Comparison of ENCODE assay signal across 15 cellular contexts in genomic region chr4:38819569-38819968, GRCh38. TPM values are rescaled to one million over a fixed set of nuclear protein-coding genes. Genes with fewer than 3 reads are reported as not detected.
DNase-seq lines count a peak whose midpoint lies in the region; ATAC-seq and TF ChIP-seq lines count a peak whose summit lies in the region.
"Had no signal": no experiment of that assay in that cellular context is flagged by ENCODE, and none has a peak within 500 bp of the region (broad histone marks: within the 10 kb centered on the region; RNA-seq: fewer than 3 reads in every experiment).

No MANE protein-coding gene starts in this region.

- H3K4me2 ChIP-seq in H9 (ENCODE audit: insufficient read depth, insufficient read length, low read length), result no peak overlapping the region

- no CpG with 5 or more reads among the region's 3 CpGs for WGBS in H9 (ENCODE audit: extremely low coverage, insufficient read length, low lambda C conversion rate)

- H3K4me1 Mint-ChIP-seq in natural killer cell treated with Interleukin-12 subunit alpha and Interleukin-12 subunit beta and Interleukin-15 and Interleukin-18, amount 100 ng/mL, for 72 hours (ENCODE audit: low read depth in 2 of 2), result peaks cover 20 to 28% of the 10 kb centered on the region in 2 donors
- H3K4me1 Mint-ChIP-seq in natural killer cell, result peaks cover 8 to 12% of the 10 kb centered on the region in 2 donors
- no peaks in the 10 kb centered on the region for H3K4me1 Mint-ChIP-seq in H9

- H3K9me3 ChIP-seq in H9 (ENCODE audit: control insufficient read depth, low read depth, low read length), result peaks cover 7% of the 10 kb centered on the region

- peak overlapping the region; percentile 72 for H3K4me3 Mint-ChIP-seq in natural killer cell treated with Interleukin-12 subunit alpha and Interleukin-12 subunit beta and Interleukin-15 and Interleukin-18, amount 100 ng/mL, for 72 hours
- H3K4me3 Mint-ChIP-seq in natural killer cell (no peak overlapping the region), H9 (no peak overlapping the region)

- no peaks in the 10 kb centered on the region for H3K79me2 ChIP-seq in H9 (ENCODE audit: insufficient read depth, low read length)

- H3K27ac ChIP-seq in H9 (ENCODE audit: insufficient read length, low read depth, low read length), result no peak overlapping the region

- peaks cover 3% of the 10 kb centered on the region for H3K9me3 Mint-ChIP-seq in natural killer cell treated with Interleukin-12 subunit alpha and Interleukin-12 subunit beta and Interleukin-15 and Interleukin-18, amount 100 ng/mL, for 72 hours
- H3K9me3 Mint-ChIP-seq in natural killer cell (peaks cover 0 to 2% of the 10 kb centered on the region in 2 donors), H9 (peaks cover 11 to 15% of the 10 kb centered on the region in 2 experiments; a peak in 4 of 5 replicates)

- H3K27me3 Mint-ChIP-seq in natural killer cell treated with Interleukin-12 subunit alpha and Interleukin-12 subunit beta and Interleukin-15 and Interleukin-18, amount 100 ng/mL, for 72 hours, result no peaks in the 10 kb centered on the region
- H3K27me3 Mint-ChIP-seq in natural killer cell (ENCODE audit: low read depth in 2 of 2) (peaks cover 2 to 8% of the 10 kb centered on the region in 2 donors), H9 (ENCODE audit: low read depth) (peaks cover 8% of the 10 kb centered on the region)

- no peak overlapping the region for H2AK5ac ChIP-seq in H9 (ENCODE audit: insufficient read length, low read length)

- ATAC-seq in natural killer cell treated with Interleukin-12 subunit alpha and Interleukin-12 subunit beta and Interleukin-15 and Interleukin-18, amount 100 ng/mL, for 72 hours, result peak; percentile 58 to 76
- ATAC-seq in natural killer cell, result no peak
- ATAC-seq in omental fat pad (ENCODE audit: low FRiP score), result no peak

- no peak overlapping the region for H2AFZ ChIP-seq in H9 (ENCODE audit: low read length)

- no peak overlapping the region for H3K14ac ChIP-seq in H9 (ENCODE audit: insufficient read depth, low read length)

- no peaks in the 10 kb centered on the region for H3K23me2 ChIP-seq in H9 (ENCODE audit: insufficient read length, low read depth, low read length, poor library complexity, severe bottlenecking)

- DNase-seq in natural killer cell treated with Interleukin-12 subunit alpha and Interleukin-12 subunit beta and Interleukin-15 and Interleukin-18, amount 100 ng/mL, for 72 hours (ENCODE audit: low spot score), result no peak
- no peak for DNase-seq in natural killer cell
- peak; percentile 75 for DNase-seq in NCI-H226
- peak; percentile 43 for DNase-seq in dedifferentiated amniotic fluid mesenchymal stem cell (ENCODE audit: extremely low spot score)
- DNase-seq in NCI-H2107 treated with DMSO at 0.1 percent for 48 hours (lab: John Stamatoyannopoulos, UW; ENCODE audit: unreplicated experiment), result no peak
- DNase-seq in NCI-H1417 (lab: John Stamatoyannopoulos, UW), result no peak
- DNase-seq in omental fat pad (ENCODE audit: low spot score), result no peak
- DNase-seq in H9, result no peak
- DNase-seq: GOT3; NCI-H1694; NCI-H774; SHP77 treated with DMSO at 0.1 percent for 48 hours; stimulated activated CD4-positive, alpha-beta T cell treated with anti-CD3 and anti-CD28 coated beads, Interleukin-2, amount 100 ng/mL, for 24 hours; stimulated activated naive CD4-positive, alpha-beta T cell treated with Interleukin-2 at 50 U/mL for 16 hours had no signal

- H3K56ac ChIP-seq in H9 (ENCODE audit: insufficient read length, low read depth, low read length), result no peak overlapping the region

- no peak overlapping the region for H2BK5ac ChIP-seq in H9 (ENCODE audit: insufficient read length, low read length)

- no peaks in the 10 kb centered on the region for H4K20me1 ChIP-seq in H9 (ENCODE audit: control insufficient read depth, insufficient read depth, insufficient read length)

- H3K36me3 Mint-ChIP-seq in natural killer cell treated with Interleukin-12 subunit alpha and Interleukin-12 subunit beta and Interleukin-15 and Interleukin-18, amount 100 ng/mL, for 72 hours, result peaks cover 19% of the 10 kb centered on the region
- H3K36me3 Mint-ChIP-seq in natural killer cell (no peaks in the 10 kb centered on the region), H9 (ENCODE audit: insufficient read depth in 1 of 3, low read depth in 3 of 3) (peaks cover 2 to 8% (median 2%) of the 10 kb centered on the region in 3 experiments; a peak in 5 of 7 replicates)

- H2BK15ac ChIP-seq in H9 (ENCODE audit: low read depth, low read length), result no peak overlapping the region

- no peaks in the 10 kb centered on the region for H3K79me1 ChIP-seq in H9 (ENCODE audit: insufficient read depth, low read depth, low read length, poor library complexity, severe bottlenecking)

- H3K18ac ChIP-seq in H9 (ENCODE audit: insufficient read length, low read depth, low read length), result no peak overlapping the region

- no peak overlapping the region for H2BK12ac ChIP-seq in H9 (ENCODE audit: insufficient read length, low read depth, low read length)

- H3K4me1 ChIP-seq in H9 (ENCODE audit: insufficient read depth, low read length), result no peaks in the 10 kb centered on the region

- H4K8ac ChIP-seq in H9 (replicated peaks; ENCODE audit: insufficient read length, low read depth, low read length), result no peak overlapping the region

- H3K27ac Mint-ChIP-seq in natural killer cell treated with Interleukin-12 subunit alpha and Interleukin-12 subunit beta and Interleukin-15 and Interleukin-18, amount 100 ng/mL, for 72 hours, result peak overlapping the region; percentile 68 to 71
- no peak overlapping the region for H3K27ac Mint-ChIP-seq in natural killer cell
- H3K27ac Mint-ChIP-seq in H9, result no peak overlapping the region

- H3T11ph ChIP-seq in H9 (ENCODE audit: low read length), result no peak overlapping the region

- no peak for TF ChIP-seq CTCF in natural killer cell (IDR thresholded peaks at IDR 0.05)
- no peak for TF ChIP-seq CTCF in omental fat pad (IDR thresholded peaks at IDR 0.05)
- no peak for TF ChIP-seq CTCF in H9 (conservative IDR thresholded peaks at IDR 0.05)

- intact Hi-C loops in natural killer cell (cut with micrococcal nuclease), result no loop called here

- no peak overlapping the region for H3K23ac ChIP-seq in H9 (ENCODE audit: insufficient read length, low read depth, low read length)

- no peak overlapping the region for H4K5ac ChIP-seq in H9 (ENCODE audit: insufficient read length, low read depth, low read length)

- no peak overlapping the region for H3K9ac ChIP-seq in H9 (ENCODE audit: extremely low read depth, insufficient read length, low read length)

- H2BK20ac ChIP-seq in H9 (ENCODE audit: low read depth, low read length, poor library complexity, severe bottlenecking), result no peak overlapping the region

- no peak overlapping the region for H3K4ac ChIP-seq in H9 (ENCODE audit: low read depth, low read length)

- no peak overlapping the region for H4K91ac ChIP-seq in H9 (ENCODE audit: insufficient read length, low read depth, low read length)

- no peak overlapping the region for H2BK120ac ChIP-seq in H9 (ENCODE audit: low read depth, low read length, poor library complexity, severe bottlenecking)

- no peaks in the 10 kb centered on the region for H3K27me3 ChIP-seq in H9 (ENCODE audit: insufficient read depth, low read length)

RNA-seq across cellular contexts. Expression of gene TLR1, which starts 15.0 kb away (rescaled TPM):
- total RNA-seq in natural killer cell treated with Interleukin-12 subunit alpha and Interleukin-12 subunit beta and Interleukin-15 and Interleukin-18, amount 100 ng/mL, for 72 hours, result 10 to 100 TPM; 12.6 to 15.5 TPM
- total RNA-seq in natural killer cell, result 10 to 100 TPM; 25.6 to 51.5 (median 30.0) TPM
- total RNA-seq in omental fat pad, result 10 to 100 TPM; 17.0 to 35.8 (median 27.1) TPM
- total RNA-seq in H9 (2021), result not detected in 2 replicates

RNA-seq across cellular contexts. Expression of gene TLR10, which starts 36.8 kb away (rescaled TPM):
- not detected for total RNA-seq in natural killer cell treated with Interleukin-12 subunit alpha and Interleukin-12 subunit beta and Interleukin-15 and Interleukin-18, amount 100 ng/mL, for 72 hours
- total RNA-seq in natural killer cell, result under 1 TPM; 0.31 to 0.63 (median 0.59) TPM
- total RNA-seq in omental fat pad, result 1 to 10 TPM in 1 of 4 donors, under 1 TPM in 3; 0.12 to 2.5 (median 0.33) TPM
- not detected in 2 replicates for total RNA-seq in H9 (2021)
- total RNA-seq: pulmonary artery endothelial cell had no signal

RNA-seq across cellular contexts. Expression of gene TLR6, which starts 37.0 kb away (rescaled TPM):
- total RNA-seq in natural killer cell treated with Interleukin-12 subunit alpha and Interleukin-12 subunit beta and Interleukin-15 and Interleukin-18, amount 100 ng/mL, for 72 hours, result 1 to 10 TPM; 4.4 to 4.5 TPM
- total RNA-seq in natural killer cell (1 to 10 TPM; 6.3 to 9.8 (median 6.8) TPM), omental fat pad (1 to 10 TPM; 4.6 to 9.6 (median 7.1) TPM), H9 (2021) (0.07 and 0.11 TPM in 2 replicates)

RNA-seq across cellular contexts. Expression of gene FAM114A1, which starts 48.0 kb away (rescaled TPM):
- total RNA-seq in natural killer cell treated with Interleukin-12 subunit alpha and Interleukin-12 subunit beta and Interleukin-15 and Interleukin-18, amount 100 ng/mL, for 72 hours, result 1 to 10 TPM; 1.7 to 1.9 TPM
- total RNA-seq in natural killer cell (under 1 TPM in 2 of 3 donors, not detected in 1; 0.31 to 0.70 TPM), omental fat pad (100 to 1,000 TPM in 2 of 4 donors, 10 to 100 TPM in 2; 59.8 to 132 (median 103) TPM), H9 (2021) (9.9 and 10.3 TPM in 2 replicates)

Comparison
In these comparisons a context has a peak if more than half of its experiments do, and no peak if none do; other contexts are left out.
1. ATAC-seq: peak in natural killer cell treated with Interleukin-12 subunit alpha and Interleukin-12 subunit beta and Interleukin-15 and Interleukin-18, amount 100 ng/mL, for 72 hours (2 of 2); none in natural killer cell (0 of 3) and omental fat pad (single experiment).
2. H3K27ac Mint-ChIP-seq: peak in natural killer cell treated with Interleukin-12 subunit alpha and Interleukin-12 subunit beta and Interleukin-15 and Interleukin-18, amount 100 ng/mL, for 72 hours (2 of 2); none in natural killer cell (0 of 2) and H9 (0 of 3).
3. DNase-seq: peak in NCI-H226 (single experiment) and dedifferentiated amniotic fluid mesenchymal stem cell (single experiment); none in natural killer cell treated with Interleukin-12 subunit alpha and Interleukin-12 subunit beta and Interleukin-15 and Interleukin-18, amount 100 ng/mL, for 72 hours (single experiment), natural killer cell (single experiment), NCI-H2107 treated with DMSO at 0.1 percent for 48 hours (single experiment), NCI-H1417 (0 of 3), omental fat pad (single experiment) and H9 (single experiment).
4. RNA of gene TLR1, which starts 15.0 kb away (total RNA-seq): 17.0 to 35.8 TPM in omental fat pad, 25.6 to 51.5 TPM in natural killer cell and 12.6 to 15.5 TPM in natural killer cell treated with Interleukin-12 subunit alpha and Interleukin-12 subunit beta and Interleukin-15 and Interleukin-18, amount 100 ng/mL, for 72 hours; not detected in H9; every median in the first group is over 10 times any median in the second.